9 cellular contexts compared by ENCODE assay signal in genomic region chr7:22885824-22886255, GRCh38.
DNase-seq lines count a peak whose midpoint lies in the region; ATAC-seq, FAIRE-seq and TF ChIP-seq lines count a peak whose summit lies in the region.
"Had no signal": no experiment of that assay in that cellular context is flagged by ENCODE, and none has a peak within 500 bp of the region (broad histone marks: within the 10 kb centered on the region; RNA-seq: fewer than 3 reads in every experiment).

No MANE protein-coding gene starts in this region.

- no peaks in the 10 kb centered on the region for H3K4me1 ChIP-seq in pancreas

- H3K27ac ChIP-seq in pancreas, result no peak overlapping the region
- H3K27ac ChIP-seq: 22Rv1 had no signal

- H3K4me3 ChIP-seq in pancreas, result no peak overlapping the region

- no peaks in the 10 kb centered on the region for H3K9me3 ChIP-seq in pancreas

- 31 to 56% methylated on average over 1 of the region's 1 CpG for WGBS in pancreas, 2 donors

- ATAC-seq in HG02938 (IDR thresholded peaks at IDR 0.05; ENCODE audit: unreplicated experiment) (peak; percentile 94), pancreas (no peak)

- H3K27me3 ChIP-seq in pancreas, result no peaks in the 10 kb centered on the region

- intact Hi-C loops in pancreas (cut with DNase I), result no loop called here

- DNase-seq in DMS 273 (lab: John Stamatoyannopoulos, UW; ENCODE audit: unreplicated experiment) (peak; percentile 73), DMS 273 treated with DMSO at 0.1 percent for 48 hours (lab: John Stamatoyannopoulos, UW) (no peak), NCI-H82 treated with DMSO at 0.1 percent for 48 hours (lab: John Stamatoyannopoulos, UW; ENCODE audit: unreplicated experiment) (peak; percentile 24), activated T-helper 1 cell treated with Interleukin-2 at 50 U/mL for 16 hours (ENCODE audit: low read depth) (peak; percentile 9), LoVo (ENCODE audit: low spot score) (no peak), pancreas (no peak)
- peak; percentile 46 for DNase-seq in stimulated activated CD4-positive, alpha-beta T cell treated with anti-CD3 and anti-CD28 coated beads, Interleukin-2, amount 100 ng/mL, for 48 hours

- no peaks in the 10 kb centered on the region for H3K36me3 ChIP-seq in pancreas

- no peak for TF ChIP-seq CTCF in pancreas (IDR thresholded peaks at IDR 0.05)

- no peak for FAIRE-seq in pancreas (lab: Jason Lieb, UNC)

Comparison
In these comparisons a context has a peak if more than half of its experiments do, and no peak if none do; other contexts are left out.
1. DNase-seq: peak in DMS 273 (single experiment), NCI-H82 treated with DMSO at 0.1 percent for 48 hours (single experiment), activated T-helper 1 cell treated with Interleukin-2 at 50 U/mL for 16 hours (single experiment) and stimulated activated CD4-positive, alpha-beta T cell treated with anti-CD3 and anti-CD28 coated beads, Interleukin-2, amount 100 ng/mL, for 48 hours (2 of 2); none in DMS 273 treated with DMSO at 0.1 percent for 48 hours (single experiment), LoVo (single experiment) and pancreas (0 of 6).